Comparison of ENCODE assay signal across 19 cellular contexts in genomic region chr7:31991406-31991805, GRCh38.
"Had no signal": no experiment of that assay in that cellular context is flagged by ENCODE, and none has a peak within 500 bp of the region (broad histone marks: within the 10 kb centered on the region; RNA-seq: fewer than 3 reads in every experiment).

No MANE protein-coding gene starts in this region.

- H3K36me3 ChIP-seq: SJCRH30 had no signal

- H3K27me3 ChIP-seq: SJCRH30 had no signal

- H3K9me3 ChIP-seq: SJCRH30 had no signal

- ATAC-seq: HepG2, Panc1, Right ventricle myocardium inferior, SK-N-SH treated with all-trans-retinoic acid at 6 μM for 48 hours had no signal

- FAIRE-seq: HepG2 had no signal

- DNase-seq: KBM-7, MV-4-11, NCI-H1048, NCI-H1105, NCI-H1417, NCI-H1436 treated with DMSO at 0.1 percent for 48 hours, NCI-H1694, NCI-H187 treated with DMSO at 0.1 percent for 48 hours, NCI-H2029 treated with DMSO at 0.1 percent for 48 hours, NCI-H2227 treated with DMSO at 0.1 percent for 48 hours, NCI-H524 treated with DMSO at 0.1 percent for 48 hours, NCI-H69, NCI-H774, SHP77 treated with DMSO at 0.1 percent for 48 hours, SJCRH30 had no signal

- H3K27ac ChIP-seq: SJCRH30 had no signal

- H3K4me3 ChIP-seq: SJCRH30 had no signal

- H3K4me1 ChIP-seq: SJCRH30 had no signal
